ENCODE assay signal across 13 cellular contexts in the genomic region with DNA sequence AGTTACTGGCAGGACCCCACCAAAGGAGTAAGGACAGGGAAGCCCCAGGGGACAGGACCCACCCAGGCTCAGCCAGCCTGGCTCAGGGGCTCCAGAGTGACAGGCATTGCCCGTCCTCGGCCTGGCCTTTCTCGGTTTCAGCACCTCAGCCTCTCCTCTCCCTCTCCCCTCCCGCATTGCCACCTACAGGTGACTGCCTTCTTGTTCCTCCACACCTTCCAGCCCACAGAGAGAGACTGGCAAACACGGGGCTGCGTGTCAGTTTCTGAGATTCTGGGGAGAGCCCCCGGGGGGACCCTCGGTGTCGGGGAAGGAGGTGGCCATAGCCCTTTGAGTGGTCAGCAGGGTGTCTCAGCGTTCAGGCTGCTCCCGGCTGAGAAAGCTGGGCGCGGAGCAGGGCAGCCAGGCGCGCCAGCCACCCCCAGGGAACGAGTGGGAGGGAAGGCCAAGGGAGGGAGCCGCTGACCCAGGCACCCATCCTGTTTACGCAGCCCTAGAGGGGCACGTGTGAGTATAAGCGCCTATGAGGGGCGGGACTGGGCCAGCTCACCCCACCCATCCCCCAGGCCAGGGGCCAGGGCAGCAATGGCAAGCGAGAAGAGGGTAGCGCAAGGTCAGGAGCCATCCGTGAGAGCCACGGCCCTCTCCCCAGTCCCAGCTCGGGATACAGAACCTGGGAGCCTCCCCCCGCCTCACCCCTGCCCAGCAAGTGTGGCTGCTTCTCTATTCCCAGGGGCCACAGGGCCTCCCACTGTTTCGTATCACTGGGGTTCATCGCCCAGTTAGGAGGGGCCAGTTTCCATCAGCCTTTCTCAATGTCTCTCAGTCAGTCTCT. TPM values are rescaled to one million over a fixed set of nuclear protein-coding genes. Genes with fewer than 3 reads are reported as not detected.
DNase-seq lines count a peak whose midpoint lies in the region; ATAC-seq and TF ChIP-seq lines count a peak whose summit lies in the region.
"Had no signal": no experiment of that assay in that cellular context is flagged by ENCODE, and none has a peak within 500 bp of the region (broad histone marks: within the 10 kb centered on the region; RNA-seq: fewer than 3 reads in every experiment).

No MANE protein-coding gene starts in this region.

- peaks cover 14% of the 10 kb centered on the region for H3K4me1 Mint-ChIP-seq in activated naive CD4-positive, alpha-beta T cell treated with anti-CD3 and anti-CD28 coated beads for 36 hours (ENCODE audit: low read depth)

- intact Hi-C loops in esophagus squamous epithelium (cut with DNase I), result no loop called here
- intact Hi-C loops in posterior vena cava (cut with DNase I), result no loop called here
- intact Hi-C loops in activated naive CD4-positive, alpha-beta T cell treated with anti-CD3 and anti-CD28 coated beads for 36 hours (cut with micrococcal nuclease), result no loop called here

- peaks cover 23% of the 10 kb centered on the region for H3K27me3 Mint-ChIP-seq in activated naive CD4-positive, alpha-beta T cell treated with anti-CD3 and anti-CD28 coated beads for 36 hours (ENCODE audit: low read depth)

- no peaks in the 10 kb centered on the region for H3K9me3 Mint-ChIP-seq in activated naive CD4-positive, alpha-beta T cell treated with anti-CD3 and anti-CD28 coated beads for 36 hours

- H3K4me1 ChIP-seq in esophagus squamous epithelium, result peaks cover 5 to 39% (median 12%) of the 10 kb centered on the region in 3 donors

- no peaks in the 10 kb centered on the region for H3K36me3 Mint-ChIP-seq in activated naive CD4-positive, alpha-beta T cell treated with anti-CD3 and anti-CD28 coated beads for 36 hours (ENCODE audit: low read depth)

- TF ChIP-seq CTCF in esophagus squamous epithelium (IDR thresholded peaks at IDR 0.05) (peak in 2 of 6 experiments; percentile 4 to 14), omental fat pad (IDR thresholded peaks at IDR 0.05) (no peak)

- H3K36me3 ChIP-seq in esophagus squamous epithelium, result no peaks in the 10 kb centered on the region
- H3K36me3 ChIP-seq: tibial artery had no signal

- CTCF ChIA-PET in activated naive CD4-positive, alpha-beta T cell treated with anti-CD3 and anti-CD28 coated beads for 36 hours (lab: Charles Lee), result interaction anchor here (0.7 to 1.6 kb wide), 4 partner anchors 19 to 77 kb away, joined by 3 to 6 read pairs (median 4); no protein-coding TSS in a partner anchor

- H3K27ac Mint-ChIP-seq in activated naive CD4-positive, alpha-beta T cell treated with anti-CD3 and anti-CD28 coated beads for 36 hours, result no peak overlapping the region

- ATAC-seq in omental fat pad (ENCODE audit: low FRiP score), result peak; percentile 68
- ATAC-seq in GM21576 (IDR thresholded peaks at IDR 0.05; ENCODE audit: unreplicated experiment), result no peak
- ATAC-seq: activated CD4-positive, CD25-positive, alpha-beta regulatory T cell treated with anti-CD3 and anti-CD28 coated beads, Interleukin-2, amount 50 U/mL, for 24 hours had no signal

- peak; percentile 55 for DNase-seq in ELR (ENCODE audit: low read depth)
- DNase-seq in NCI-H226, result peak; percentile 65
- no peak for DNase-seq in esophagus squamous epithelium (lab: John Stamatoyannopoulos, UW)
- no peak for DNase-seq in omental fat pad (ENCODE audit: low spot score)
- no peak for DNase-seq in posterior vena cava (ENCODE audit: low spot score)
- DNase-seq in activated naive CD4-positive, alpha-beta T cell treated with anti-CD3 and anti-CD28 coated beads for 36 hours, result no peak
- no peak for DNase-seq in COR-L47 (lab: John Stamatoyannopoulos, UW)
- DNase-seq: cortex of kidney, NCI-H187 treated with DMSO at 0.1 percent for 48 hours, tibial artery had no signal

- peaks cover 0 to 55% (median 0%) of the 10 kb centered on the region in 4 donors for H3K27me3 ChIP-seq in esophagus squamous epithelium

- no peak overlapping the region for H3K4me3 ChIP-seq in esophagus squamous epithelium
- H3K4me3 ChIP-seq: tibial artery had no signal

- no peaks in the 10 kb centered on the region for H3K9me3 ChIP-seq in esophagus squamous epithelium
- H3K9me3 ChIP-seq: Caco-2, tibial artery had no signal

- peak overlapping the region; percentile 59 to 76 (median 70) for H3K27ac ChIP-seq in esophagus squamous epithelium
- H3K27ac ChIP-seq: tibial artery had no signal

- no peak overlapping the region for H3K4me3 Mint-ChIP-seq in activated naive CD4-positive, alpha-beta T cell treated with anti-CD3 and anti-CD28 coated beads for 36 hours

- 18 to 29% methylated on average over 6 to 13 of the region's 29 CpGs for WGBS in esophagus squamous epithelium, 2 donors

- no peak for TF ChIP-seq POLR2A in esophagus squamous epithelium (IDR thresholded peaks at IDR 0.05)

RNA-seq across cellular contexts. Expression of a gene that starts 0.7 kb away (rescaled TPM):
- total RNA-seq in esophagus squamous epithelium (100 to 1,000 TPM in 3 of 4 donors, 10 to 100 TPM in 1; 81.6 to 449 (median 257) TPM), omental fat pad (10 to 100 TPM in 3 of 4 donors, 1 to 10 TPM in 1; 2.8 to 48.9 (median 33.8) TPM), posterior vena cava (1 to 10 TPM; 2.1 to 2.2 TPM)
- total RNA-seq in activated naive CD4-positive, alpha-beta T cell treated with anti-CD3 and anti-CD28 coated beads for 36 hours, result 1 to 10 TPM in 1 of 2 experiments, under 1 TPM in 1; 0.86 to 1.7 TPM

RNA-seq across cellular contexts. Expression of a gene that starts 13.9 kb away (rescaled TPM):
- total RNA-seq in esophagus squamous epithelium (1,000 to 10,000 TPM in 1 of 4 donors, 100 to 1,000 TPM in 2, 10 to 100 TPM in 1; 58.2 to 1,096 (median 541) TPM), omental fat pad (under 1 TPM in 1 of 4 donors, not detected in 3; 0.93 TPM), posterior vena cava (not detected)
- not detected for total RNA-seq in activated naive CD4-positive, alpha-beta T cell treated with anti-CD3 and anti-CD28 coated beads for 36 hours
- total RNA-seq: Caco-2 had no signal

RNA-seq across cellular contexts. Expression of a gene that starts 19.1 kb away (rescaled TPM):
- total RNA-seq in esophagus squamous epithelium, result not detected
- not detected for total RNA-seq in omental fat pad
- not detected for total RNA-seq in posterior vena cava
- not detected for total RNA-seq in activated naive CD4-positive, alpha-beta T cell treated with anti-CD3 and anti-CD28 coated beads for 36 hours
- total RNA-seq: Caco-2 had no signal

RNA-seq across cellular contexts. Expression of a gene that starts 23.9 kb away (rescaled TPM):
- total RNA-seq in esophagus squamous epithelium (100 to 1,000 TPM in 2 of 4 donors, 10 to 100 TPM in 1, 1 to 10 TPM in 1; 4.6 to 656 (median 111) TPM), omental fat pad (not detected), posterior vena cava (not detected)
- not detected for total RNA-seq in activated naive CD4-positive, alpha-beta T cell treated with anti-CD3 and anti-CD28 coated beads for 36 hours
- total RNA-seq: Caco-2 had no signal

RNA-seq across cellular contexts. Expression of a gene that starts 31.2 kb away (rescaled TPM):
- total RNA-seq in esophagus squamous epithelium, result 100 to 1,000 TPM in 1 of 4 donors, 10 to 100 TPM in 3; 68.1 to 119 (median 89.6) TPM
- 100 to 1,000 TPM in 1 of 4 donors, 10 to 100 TPM in 3; 67.1 to 114 (median 74.5) TPM for total RNA-seq in omental fat pad
- total RNA-seq in posterior vena cava, result 10 to 100 TPM; 52.4 to 61.1 TPM
- total RNA-seq in activated naive CD4-positive, alpha-beta T cell treated with anti-CD3 and anti-CD28 coated beads for 36 hours, result 10 to 100 TPM; 63.1 to 63.4 TPM

Comparison
In these comparisons a context has a peak if more than half of its experiments do, and no peak if none do; other contexts are left out.
1. DNase-seq: peak in ELR (single experiment) and NCI-H226 (single experiment); none in esophagus squamous epithelium (single experiment), omental fat pad (single experiment), posterior vena cava (single experiment), activated naive CD4-positive, alpha-beta T cell treated with anti-CD3 and anti-CD28 coated beads for 36 hours (single experiment) and COR-L47 (single experiment).
2. RNA of a gene that starts 13.9 kb away (total RNA-seq): 58.2 to 1,096 TPM in esophagus squamous epithelium; 0.93 TPM in omental fat pad, not detected in posterior vena cava and not detected in activated naive CD4-positive, alpha-beta T cell treated with anti-CD3 and anti-CD28 coated beads for 36 hours; every median in the first group is over 10 times any median in the second.